In genomic region chr12:51240971-51241370, GRCh38 we compare ENCODE assay signal across 11 cellular contexts. TPM values are rescaled to one million over a fixed set of nuclear protein-coding genes. Genes with fewer than 3 reads are reported as not detected.
DNase-seq lines count a peak whose midpoint lies in the region; ATAC-seq and TF ChIP-seq lines count a peak whose summit lies in the region.
"Had no signal": no experiment of that assay in that cellular context is flagged by ENCODE, and none has a peak within 500 bp of the region (broad histone marks: within the 10 kb centered on the region; RNA-seq: fewer than 3 reads in every experiment).

No MANE protein-coding gene starts in this region.

- H3K9me3 ChIP-seq in upper lobe of left lung: no peaks in the 10 kb centered on the region
- H3K9me3 ChIP-seq: sigmoid colon had no signal

- H3K4me3 ChIP-seq in upper lobe of left lung: no peak overlapping the region

- no peak for DNase-seq in stimulated activated naive CD8-positive, alpha-beta T cell treated with anti-CD3 and anti-CD28 coated beads, Interleukin-15, Interleukin-2, amounts not matched to agents 100 U/mL and 50 U/mL, for 24 hours
- no peak for DNase-seq in activated naive CD8-positive, alpha-beta T cell treated with anti-CD3 and anti-CD28 coated beads, Interleukin-2, amount 50 U/mL, for 24 hours
- peak; percentile 34 for DNase-seq in kidney glomerular epithelial cell (lab: John Stamatoyannopoulos, UW)
- no peak for DNase-seq in upper lobe of left lung
- no peak for DNase-seq in T-helper 9 cell
- DNase-seq in omental fat pad (ENCODE audit: low spot score): no peak
- DNase-seq in retina: no peak
- DNase-seq: kidney, NCI-H524 treated with DMSO at 0.1 percent for 48 hours, sigmoid colon had no signal

- H3K27me3 ChIP-seq in upper lobe of left lung: no peaks in the 10 kb centered on the region
- H3K27me3 ChIP-seq: sigmoid colon had no signal

- H3K36me3 Mint-ChIP-seq in stimulated activated naive CD8-positive, alpha-beta T cell treated with anti-CD3 and anti-CD28 coated beads, Interleukin-15, Interleukin-2, amounts not matched to agents 100 ng/mL and 50 ng/mL, for 24 hours (ENCODE audit: low read depth): peaks cover 40% of the 10 kb centered on the region
- peaks cover 36% of the 10 kb centered on the region for H3K36me3 Mint-ChIP-seq in activated naive CD8-positive, alpha-beta T cell treated with anti-CD3 and anti-CD28 coated beads, Interleukin-2, amount 50 U/mL, for 24 hours (ENCODE audit: low read depth)

- H3K4me1 Mint-ChIP-seq in stimulated activated naive CD8-positive, alpha-beta T cell treated with anti-CD3 and anti-CD28 coated beads, Interleukin-15, Interleukin-2, amounts not matched to agents 100 ng/mL and 50 ng/mL, for 24 hours (ENCODE audit: low read depth): peaks cover 52% of the 10 kb centered on the region
- peaks cover 48% of the 10 kb centered on the region for H3K4me1 Mint-ChIP-seq in activated naive CD8-positive, alpha-beta T cell treated with anti-CD3 and anti-CD28 coated beads, Interleukin-2, amount 50 U/mL, for 24 hours

- no peaks in the 10 kb centered on the region for H3K9me3 Mint-ChIP-seq in stimulated activated naive CD8-positive, alpha-beta T cell treated with anti-CD3 and anti-CD28 coated beads, Interleukin-15, Interleukin-2, amounts not matched to agents 100 ng/mL and 50 ng/mL, for 24 hours
- H3K9me3 Mint-ChIP-seq in activated naive CD8-positive, alpha-beta T cell treated with anti-CD3 and anti-CD28 coated beads, Interleukin-2, amount 50 U/mL, for 24 hours: no peaks in the 10 kb centered on the region

- no peak for TF ChIP-seq POLR2A in upper lobe of left lung (IDR thresholded peaks at IDR 0.05)

- TF ChIP-seq CTCF in upper lobe of left lung (IDR thresholded peaks at IDR 0.05) (no peak), omental fat pad (IDR thresholded peaks at IDR 0.05) (no peak)

- H3K4me1 ChIP-seq in upper lobe of left lung: peaks cover 36 to 54% (median 46%) of the 10 kb centered on the region in 4 donors

- peak overlapping the region; percentile 94 for H3K4me3 Mint-ChIP-seq in stimulated activated naive CD8-positive, alpha-beta T cell treated with anti-CD3 and anti-CD28 coated beads, Interleukin-15, Interleukin-2, amounts not matched to agents 100 ng/mL and 50 ng/mL, for 24 hours
- H3K4me3 Mint-ChIP-seq in activated naive CD8-positive, alpha-beta T cell treated with anti-CD3 and anti-CD28 coated beads, Interleukin-2, amount 50 U/mL, for 24 hours: peak overlapping the region; percentile 96

- H3K27ac Mint-ChIP-seq in stimulated activated naive CD8-positive, alpha-beta T cell treated with anti-CD3 and anti-CD28 coated beads, Interleukin-15, Interleukin-2, amounts not matched to agents 100 ng/mL and 50 ng/mL, for 24 hours: peak overlapping the region; percentile 75
- H3K27ac Mint-ChIP-seq in activated naive CD8-positive, alpha-beta T cell treated with anti-CD3 and anti-CD28 coated beads, Interleukin-2, amount 50 U/mL, for 24 hours: peak overlapping the region; percentile 4

- no peak for TF ChIP-seq EP300 in upper lobe of left lung (IDR thresholded peaks at IDR 0.05)

- no peak for ATAC-seq in stimulated activated naive CD8-positive, alpha-beta T cell treated with anti-CD3 and anti-CD28 coated beads, Interleukin-15, Interleukin-2, amounts not matched to agents 100 U/mL and 50 U/mL, for 24 hours
- ATAC-seq in activated naive CD8-positive, alpha-beta T cell treated with anti-CD3 and anti-CD28 coated beads, Interleukin-2, amount 50 U/mL, for 24 hours: no peak
- ATAC-seq in upper lobe of left lung (ENCODE audit: low FRiP score in 2 of 2) (no peak), omental fat pad (ENCODE audit: low FRiP score) (no peak)

- peak overlapping the region in 3 of 4 donors; percentile 33 to 100 (median 59) for H3K27ac ChIP-seq in upper lobe of left lung

- peaks cover 17 to 59% (median 42%) of the 10 kb centered on the region in 4 donors for H3K36me3 ChIP-seq in upper lobe of left lung

- H3K27me3 Mint-ChIP-seq in stimulated activated naive CD8-positive, alpha-beta T cell treated with anti-CD3 and anti-CD28 coated beads, Interleukin-15, Interleukin-2, amounts not matched to agents 100 ng/mL and 50 ng/mL, for 24 hours: no peaks in the 10 kb centered on the region
- no peaks in the 10 kb centered on the region for H3K27me3 Mint-ChIP-seq in activated naive CD8-positive, alpha-beta T cell treated with anti-CD3 and anti-CD28 coated beads, Interleukin-2, amount 50 U/mL, for 24 hours

- 63 to 75% methylated on average over 2 of the region's 2 CpGs for WGBS in upper lobe of left lung, 2 donors

RNA-seq across cellular contexts. Expression of gene DAZAP2, which starts 2.3 kb away (rescaled TPM):
- total RNA-seq in upper lobe of left lung (100 to 1,000 TPM; 182 to 492 (median 236) TPM), omental fat pad (100 to 1,000 TPM; 213 to 277 (median 235) TPM)

RNA-seq across cellular contexts. Expression of gene POU6F1, which starts 23.1 kb away (rescaled TPM):
- total RNA-seq in upper lobe of left lung (10 to 100 TPM in 4 of 6 donors, 1 to 10 TPM in 2; 6.8 to 28.3 (median 12.9) TPM), omental fat pad (10 to 100 TPM in 2 of 4 donors, 1 to 10 TPM in 2; 5.8 to 14.8 (median 8.5) TPM)

RNA-seq across cellular contexts. Expression of gene SMAGP, which starts 29.2 kb away (rescaled TPM):
- total RNA-seq in upper lobe of left lung: 10 to 100 TPM; 25.1 to 58.2 (median 28.8) TPM
- total RNA-seq in omental fat pad: 10 to 100 TPM in 2 of 4 donors, 1 to 10 TPM in 2; 3.8 to 12.0 (median 7.0) TPM
